Comparison of ENCODE assay signal across 10 cellular contexts in genomic region chr20:33843854-33844253, GRCh38. TPM values are rescaled to one million over a fixed set of nuclear protein-coding genes. Genes with fewer than 3 reads are reported as not detected.
DNase-seq lines count a peak whose midpoint lies in the region; ATAC-seq and TF ChIP-seq lines count a peak whose summit lies in the region.
"Had no signal": no experiment of that assay in that cellular context is flagged by ENCODE, and none has a peak within 500 bp of the region (broad histone marks: within the 10 kb centered on the region; RNA-seq: fewer than 3 reads in every experiment).

No MANE protein-coding gene starts in this region.

- H3K4me1 Mint-ChIP-seq in activated T-helper 2 cell treated with anti-CD3 and anti-CD28 coated beads, Interferon-gamma antibody, Interleukin-2, Interleukin-4, amounts not matched to agents 10 μg/mL and 5 μg/mL and 100 μg/mL, durations not matched to agents 14 hours and 24 hours and 36 hours (ENCODE audit: low read depth) = peaks cover 64% of the 10 kb centered on the region
- peaks cover 59% of the 10 kb centered on the region for H3K4me1 Mint-ChIP-seq in nephron progenitor cell

- peaks cover 24% of the 10 kb centered on the region for H3K36me3 Mint-ChIP-seq in activated T-helper 2 cell treated with anti-CD3 and anti-CD28 coated beads, Interferon-gamma antibody, Interleukin-2, Interleukin-4, amounts not matched to agents 10 μg/mL and 5 μg/mL and 100 μg/mL, durations not matched to agents 14 hours and 24 hours and 36 hours (ENCODE audit: low read depth)
- H3K36me3 Mint-ChIP-seq in nephron progenitor cell (ENCODE audit: low read depth) = peaks cover 19% of the 10 kb centered on the region

- intact Hi-C loops in activated T-helper 2 cell treated with anti-CD3 and anti-CD28 coated beads, Interferon-gamma antibody, Interleukin-2, Interleukin-4, amounts not matched to agents 10 μg/mL and 5 μg/mL and 100 μg/mL, durations not matched to agents 14 hours and 24 hours and 36 hours (cut with micrococcal nuclease) = no loop called here

- no peak for DNase-seq in activated T-helper 2 cell treated with anti-CD3 and anti-CD28 coated beads, Interferon-gamma antibody, Interleukin-2, Interleukin-4, amounts not matched to agents 10 μg/mL and 5 μg/mL and 100 μg/mL, durations not matched to agents 14 hours and 24 hours and 36 hours (ENCODE audit: low spot score)
- DNase-seq in nephron progenitor cell = no peak
- no peak for DNase-seq in DMS153 treated with DMSO at 0.1 percent for 48 hours (lab: John Stamatoyannopoulos, UW; ENCODE audit: unreplicated experiment)
- no peak for DNase-seq in NCI-H1105 treated with DMSO at 0.1 percent for 48 hours (lab: John Stamatoyannopoulos, UW)
- DNase-seq in stimulated activated naive CD4-positive, alpha-beta T cell treated with Interleukin-2 at 50 U/mL for 16 hours (lab: John Stamatoyannopoulos, UW) = no peak
- DNase-seq in stimulated activated CD4-positive, alpha-beta T cell treated with anti-CD3 and anti-CD28 coated beads, Interleukin-4, amount 100 ng/mL, for 1 hour = no peak
- DNase-seq: amniotic stem cell, gastrocnemius medialis had no signal

- H3K27me3 Mint-ChIP-seq in activated T-helper 2 cell treated with anti-CD3 and anti-CD28 coated beads, Interferon-gamma antibody, Interleukin-2, Interleukin-4, amounts not matched to agents 10 μg/mL and 5 μg/mL and 100 μg/mL, durations not matched to agents 14 hours and 24 hours and 36 hours (ENCODE audit: low read depth) = no peaks in the 10 kb centered on the region
- peaks cover 2% of the 10 kb centered on the region for H3K27me3 Mint-ChIP-seq in nephron progenitor cell (ENCODE audit: low read depth, poor library complexity)

- ATAC-seq in GM18858 (IDR thresholded peaks at IDR 0.05; ENCODE audit: unreplicated experiment) (peak; percentile 58), HG02759 (IDR thresholded peaks at IDR 0.05; ENCODE audit: unreplicated experiment) (peak; percentile 81)
- ATAC-seq: gastrocnemius medialis had no signal

- H3K4me3 Mint-ChIP-seq in activated T-helper 2 cell treated with anti-CD3 and anti-CD28 coated beads, Interferon-gamma antibody, Interleukin-2, Interleukin-4, amounts not matched to agents 10 μg/mL and 5 μg/mL and 100 μg/mL, durations not matched to agents 14 hours and 24 hours and 36 hours (ENCODE audit: low read depth) = no peak overlapping the region
- no peak overlapping the region for H3K4me3 Mint-ChIP-seq in nephron progenitor cell

- no peak for TF ChIP-seq CTCF in nephron progenitor cell (IDR thresholded peaks at IDR 0.05)

- H3K9me3 Mint-ChIP-seq in activated T-helper 2 cell treated with anti-CD3 and anti-CD28 coated beads, Interferon-gamma antibody, Interleukin-2, Interleukin-4, amounts not matched to agents 10 μg/mL and 5 μg/mL and 100 μg/mL, durations not matched to agents 14 hours and 24 hours and 36 hours = no peaks in the 10 kb centered on the region
- no peaks in the 10 kb centered on the region for H3K9me3 Mint-ChIP-seq in nephron progenitor cell

- H3K27ac Mint-ChIP-seq in activated T-helper 2 cell treated with anti-CD3 and anti-CD28 coated beads, Interferon-gamma antibody, Interleukin-2, Interleukin-4, amounts not matched to agents 10 μg/mL and 5 μg/mL and 100 μg/mL, durations not matched to agents 14 hours and 24 hours and 36 hours = peak overlapping the region; percentile 23
- peak overlapping the region; percentile 15 for H3K27ac Mint-ChIP-seq in nephron progenitor cell

RNA-seq across cellular contexts. Expression of gene CHMP4B, which starts 32.7 kb away (rescaled TPM):
- 113 and 116 TPM in 2 replicates for total RNA-seq in activated T-helper 2 cell treated with anti-CD3 and anti-CD28 coated beads, Interferon-gamma antibody, Interleukin-2, Interleukin-4, amounts not matched to agents 10 μg/mL and 5 μg/mL and 100 μg/mL, durations not matched to agents 14 hours and 24 hours and 36 hours
